Comparison of ENCODE assay signal across 22 cellular contexts in genomic region chr13:59034198-59034597, GRCh38.
"Had no signal": no experiment of that assay in that cellular context is flagged by ENCODE, and none has a peak within 500 bp of the region (broad histone marks: within the 10 kb centered on the region; RNA-seq: fewer than 3 reads in every experiment).

No MANE protein-coding gene starts in this region.

- H2AFZ ChIP-seq: parathyroid adenoma had no signal

- H3K9me3 ChIP-seq: colonic mucosa, esophagus muscularis mucosa, lower lobe of right lung, right lobe of liver, thoracic aorta, tibial nerve, upper lobe of right lung, uterus had no signal

- H3K4me1 ChIP-seq: colonic mucosa, esophagus muscularis mucosa, foreskin keratinocyte, heart right ventricle, lower lobe of right lung, parathyroid adenoma, right lobe of liver, tibial nerve, upper lobe of right lung, uterus had no signal

- H3K4me3 ChIP-seq: colonic mucosa, esophagus muscularis mucosa, heart right ventricle, lower lobe of right lung, right lobe of liver, thoracic aorta, tibial nerve, upper lobe of right lung, uterus had no signal

- H3K27me3 ChIP-seq: colonic mucosa, esophagus muscularis mucosa, foreskin keratinocyte, heart right ventricle, right lobe of liver, tibial nerve, upper lobe of right lung, uterus had no signal

- DNase-seq: colonic mucosa; effector CD8-positive, alpha-beta T cell; endodermal cell; foreskin keratinocyte; glutamatergic neuron; heart right ventricle; hippocampal formation; immature natural killer cell; left ventricle myocardium superior; lower lobe of right lung; natural killer cell; right lobe of liver; stimulated activated CD4-positive, alpha-beta T cell treated with anti-CD3 and anti-CD28 coated beads, Interleukin-2, amount 100 ng/mL, for 24 hours; stimulated activated CD4-positive, alpha-beta T cell treated with anti-CD3 and anti-CD28 coated beads, Interleukin-4, amount 100 ng/mL, for 4 hours; upper lobe of right lung; uterus had no signal

- H3K36me3 ChIP-seq: colonic mucosa, esophagus muscularis mucosa, heart right ventricle, lower lobe of right lung, right lobe of liver, thoracic aorta, tibial nerve, upper lobe of right lung, uterus had no signal

- H3K9ac ChIP-seq: parathyroid adenoma had no signal

- H3K27ac ChIP-seq: colonic mucosa, epithelial cell of prostate, esophagus muscularis mucosa, foreskin keratinocyte, heart right ventricle, lower lobe of right lung, parathyroid adenoma, right lobe of liver, thoracic aorta, tibial nerve, upper lobe of right lung, uterus had no signal

- ATAC-seq: foreskin keratinocyte; heart right ventricle; left ventricle myocardium superior; lower lobe of right lung; natural killer cell; right lobe of liver; stimulated activated memory B cell treated with anti-CD40 and anti-IgM and Interleukin-4, amounts not matched to agents 10 μg/mL and 1 μg/mL and 100 μg/mL, for 72 hours; upper lobe of right lung had no signal
